Comparison of ENCODE assay signal across 25 cellular contexts in the genomic region with DNA sequence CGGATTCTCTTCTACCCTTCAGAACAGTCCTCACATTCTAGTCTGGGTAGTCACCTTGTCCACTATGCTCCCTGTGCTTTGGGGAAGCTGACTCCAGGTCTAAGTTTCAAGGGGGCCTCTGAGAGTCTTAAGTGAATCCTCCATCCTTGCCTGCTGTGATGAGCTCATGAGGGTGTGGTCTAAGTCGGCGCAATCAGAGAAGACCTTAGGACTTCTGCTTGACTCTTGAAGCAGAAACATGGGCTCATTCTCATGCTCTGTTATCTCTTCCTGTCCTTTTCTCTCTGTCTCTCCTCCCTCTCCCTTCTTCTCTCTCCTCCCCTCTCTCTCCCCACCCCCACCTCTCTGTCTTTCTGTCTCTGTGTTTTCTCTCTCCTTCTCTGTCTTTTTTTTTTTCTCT.
DNase-seq lines count a peak whose midpoint lies in the region; ATAC-seq and TF ChIP-seq lines count a peak whose summit lies in the region.
"Had no signal": no experiment of that assay in that cellular context is flagged by ENCODE, and none has a peak within 500 bp of the region (broad histone marks: within the 10 kb centered on the region; RNA-seq: fewer than 3 reads in every experiment).

No MANE protein-coding gene starts in this region.

- TF ChIP-seq CTCF in HEK293 (tag by site-specific recombination; IDR thresholded peaks at IDR 0.05) (no peak), WTC11 (IDR thresholded peaks at IDR 0.05) (no peak)

- DNase-seq in A172 (ENCODE audit: low spot score) (peak; percentile 8), amniotic epithelial cell (ENCODE audit: low read depth) (peak; percentile 7), left colon (no peak), DMS 273 (lab: John Stamatoyannopoulos, UW; ENCODE audit: unreplicated experiment) (no peak), NCI-H69 (lab: John Stamatoyannopoulos, UW) (no peak), WTC11 (ENCODE audit: low spot score) (no peak)
- DNase-seq: 8988T; CD4-positive, CD25-positive, alpha-beta regulatory T cell; DMS53; Kasumi-1; MM.1S; NCI-H1048; NCI-H1417; NCI-H1694; NCI-H2081; NCI-H2227 treated with DMSO at 0.1 percent for 48 hours; NCI-H526 treated with DMSO at 0.1 percent for 48 hours; SHP77 had no signal

- H3K27me3 Mint-ChIP-seq in WTC11 (ENCODE audit: low read depth) = peaks cover 11% of the 10 kb centered on the region

- H3K27ac Mint-ChIP-seq in WTC11 = no peak overlapping the region
- H3K27ac Mint-ChIP-seq: CD4-positive, CD25-positive, alpha-beta regulatory T cell had no signal

- ATAC-seq in left colon (peak; percentile 53), HG03565 (IDR thresholded peaks at IDR 0.05; ENCODE audit: unreplicated experiment) (no peak), WTC11 (no peak)
- ATAC-seq: HepG2, K562, Panc1 had no signal

- no peaks in the 10 kb centered on the region for H3K9me3 Mint-ChIP-seq in WTC11

- H3K36me3 Mint-ChIP-seq in WTC11 = no peaks in the 10 kb centered on the region
- H3K36me3 Mint-ChIP-seq: CD4-positive, CD25-positive, alpha-beta regulatory T cell had no signal

- no peak overlapping the region for H3K4me3 Mint-ChIP-seq in WTC11
- H3K4me3 Mint-ChIP-seq: CD4-positive, CD25-positive, alpha-beta regulatory T cell had no signal

- POLR2A ChIA-PET in HEK293 (lab: Yijun Ruan, JAX) (no interaction called here), WTC11 (lab: Charles Lee) (no interaction called here)

- H3K4me1 Mint-ChIP-seq in WTC11 = peaks cover 10% of the 10 kb centered on the region
- H3K4me1 Mint-ChIP-seq: CD4-positive, CD25-positive, alpha-beta regulatory T cell had no signal

- intact Hi-C loops in left colon (cut with DNase I, micrococcal nuclease) = no loop called here

- H3K4me3 ChIP-seq in HEK293 (ENCODE audit: low read depth, low read length) = no peak overlapping the region
- H3K4me3 ChIP-seq: BLaER1, K562 had no signal

- CTCF ChIA-PET in HEK293 (lab: Yijun Ruan, JAX) (interaction anchor here (1.0 to 1.5 kb wide), 2 partner anchors 212 to 452 kb away, joined by 3 read pairs; no protein-coding TSS in a partner anchor), WTC11 (lab: Charles Lee) (no interaction called here)

- H3K9me3 ChIP-seq in HEK293 (ENCODE audit: control insufficient read depth, insufficient read depth, low read depth, low read length) = no peaks in the 10 kb centered on the region
- H3K9me3 ChIP-seq: BLaER1 had no signal

- H3K4me1 ChIP-seq in HEK293 (ENCODE audit: control insufficient read depth, insufficient read depth, low read length) = no peaks in the 10 kb centered on the region

- no peak overlapping the region for H3K27ac ChIP-seq in HEK293 (ENCODE audit: extremely low read depth, low read depth, low read length)
- H3K27ac ChIP-seq: BLaER1, RWPE1 had no signal

- no peaks in the 10 kb centered on the region for H3K36me3 ChIP-seq in HEK293 (ENCODE audit: control insufficient read depth in 2 of 2, insufficient read depth in 1 of 2, low read length in 2 of 2)
- H3K36me3 ChIP-seq: BLaER1 had no signal

TF ChIP-seq in HEK293, 187 proteins besides CTCF, POLR2A, EP300 and RAD21:
- TF ChIP-seq ZNF670 (tag by site-specific recombination; IDR thresholded peaks at IDR 0.05; ENCODE audit: low read depth) (no peak), ZNF114 (tag by site-specific recombination; IDR thresholded peaks at IDR 0.05) (0 out of 2 replicates have a peak, but pooled peaks have one; percentile 12), ZBTB17 (tag by site-specific recombination; IDR thresholded peaks at IDR 0.05) (peak; percentile 48; the same call in 1 of the 2 replicates), ZNF292 (tag by site-specific recombination; IDR thresholded peaks at IDR 0.05; ENCODE audit: borderline replicate concordance, low read depth) (no peak), ZNF335 (tag by site-specific recombination; conservative IDR thresholded peaks at IDR 0.05) (peak; percentile 52)
- TF ChIP-seq, protein P1, sequence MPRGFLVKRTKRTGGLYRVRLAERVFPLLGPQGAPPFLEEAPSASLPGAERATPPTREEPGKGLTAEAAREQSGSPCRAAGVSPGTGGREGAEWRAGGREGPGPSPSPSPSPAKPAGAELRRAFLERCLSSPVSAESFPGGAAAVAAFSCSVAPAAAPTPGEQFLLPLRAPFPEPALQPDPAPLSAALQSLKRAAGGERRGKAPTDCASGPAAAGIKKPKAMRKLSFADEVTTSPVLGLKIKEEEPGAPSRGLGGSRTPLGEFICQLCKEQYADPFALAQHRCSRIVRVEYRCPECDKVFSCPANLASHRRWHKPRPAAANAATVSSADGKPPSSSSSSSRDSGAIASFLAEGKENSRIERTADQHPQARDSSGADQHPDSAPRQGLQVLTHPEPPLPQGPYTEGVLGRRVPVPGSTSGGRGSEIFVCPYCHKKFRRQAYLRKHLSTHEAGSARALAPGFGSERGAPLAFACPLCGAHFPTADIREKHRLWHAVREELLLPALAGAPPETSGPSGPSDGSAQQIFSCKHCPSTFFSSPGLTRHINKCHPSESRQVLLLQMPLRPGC (tag by site-specific recombination; IDR thresholded peaks at IDR 0.05) = no peak
- TF ChIP-seq, protein P2, sequence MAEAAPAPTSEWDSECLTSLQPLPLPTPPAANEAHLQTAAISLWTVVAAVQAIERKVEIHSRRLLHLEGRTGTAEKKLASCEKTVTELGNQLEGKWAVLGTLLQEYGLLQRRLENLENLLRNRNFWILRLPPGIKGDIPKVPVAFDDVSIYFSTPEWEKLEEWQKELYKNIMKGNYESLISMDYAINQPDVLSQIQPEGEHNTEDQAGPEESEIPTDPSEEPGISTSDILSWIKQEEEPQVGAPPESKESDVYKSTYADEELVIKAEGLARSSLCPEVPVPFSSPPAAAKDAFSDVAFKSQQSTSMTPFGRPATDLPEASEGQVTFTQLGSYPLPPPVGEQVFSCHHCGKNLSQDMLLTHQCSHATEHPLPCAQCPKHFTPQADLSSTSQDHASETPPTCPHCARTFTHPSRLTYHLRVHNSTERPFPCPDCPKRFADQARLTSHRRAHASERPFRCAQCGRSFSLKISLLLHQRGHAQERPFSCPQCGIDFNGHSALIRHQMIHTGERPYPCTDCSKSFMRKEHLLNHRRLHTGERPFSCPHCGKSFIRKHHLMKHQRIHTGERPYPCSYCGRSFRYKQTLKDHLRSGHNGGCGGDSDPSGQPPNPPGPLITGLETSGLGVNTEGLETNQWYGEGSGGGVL (tag by site-specific recombination; IDR thresholded peaks at IDR 0.05) = 0 out of 2 replicates have a peak, but pooled peaks have one; percentile 15

TF ChIP-seq in WTC11, 78 proteins besides CTCF, POLR2A, EP300 and RAD21 (continues in another document):
- no peak for TF ChIP-seq ETV6 (CRISPR knock-in tag; IDR thresholded peaks at IDR 0.05)
- no peak for TF ChIP-seq USF2 (CRISPR knock-in tag; IDR thresholded peaks at IDR 0.05)
- no peak for TF ChIP-seq FOXJ3 (CRISPR knock-in tag; IDR thresholded peaks at IDR 0.05; ENCODE audit: borderline replicate concordance)
- no peak for TF ChIP-seq AFF4 (CRISPR knock-in tag; IDR thresholded peaks at IDR 0.05; ENCODE audit: borderline replicate concordance)

Comparison
In these comparisons a context has a peak if more than half of its experiments do, and no peak if none do; other contexts are left out.
1. DNase-seq: peak in A172 (single experiment) and amniotic epithelial cell (single experiment); none in left colon (0 of 2), DMS 273 (single experiment), NCI-H69 (single experiment) and WTC11 (single experiment).